ENCODE assay signal across 8 cellular contexts in genomic region chr5:152532714-152533113, GRCh38.
DNase-seq lines count a peak whose midpoint lies in the region; ATAC-seq and TF ChIP-seq lines count a peak whose summit lies in the region.

No MANE protein-coding gene starts in this region.

- no peak overlapping the region for H3K27ac ChIP-seq in 22Rv1
- no peak overlapping the region for H3K27ac ChIP-seq in iPS DF 6.9 (ENCODE audit: low read length)
- H3K27ac ChIP-seq in upper lobe of left lung, result no peak overlapping the region

- no CpG with 5 or more reads among the region's 2 CpGs for WGBS in iPS DF 6.9 (ENCODE audit: insufficient coverage, insufficient read length)
- 45 to 64% methylated on average over 2 of the region's 2 CpGs for WGBS in upper lobe of left lung, 2 donors

- no peaks in the 10 kb centered on the region for H3K9me3 Mint-ChIP-seq in WTC11

- TF ChIP-seq POLR2A in upper lobe of left lung (IDR thresholded peaks at IDR 0.05), result no peak

- H3K27ac Mint-ChIP-seq in WTC11, result no peak overlapping the region

- H3K4me1 Mint-ChIP-seq in WTC11, result peaks cover 36% of the 10 kb centered on the region

- H3K9me3 ChIP-seq in iPS DF 6.9 (ENCODE audit: control insufficient read depth, insufficient read depth, low read length), result no peaks in the 10 kb centered on the region
- H3K9me3 ChIP-seq in upper lobe of left lung, result no peaks in the 10 kb centered on the region

- no peaks in the 10 kb centered on the region for H3K36me3 Mint-ChIP-seq in WTC11

- TF ChIP-seq EP300 in upper lobe of left lung (IDR thresholded peaks at IDR 0.05), result no peak

- POLR2A ChIA-PET in WTC11 (lab: Charles Lee), result no interaction called here

- H3K27me3 Mint-ChIP-seq in WTC11 (ENCODE audit: low read depth), result no peaks in the 10 kb centered on the region

- no peak overlapping the region for H3K4me3 Mint-ChIP-seq in WTC11

- H3K4me3 ChIP-seq in GM06990 (replicated peaks; ENCODE audit: low read depth, low read length), result no peak overlapping the region
- no peak overlapping the region for H3K4me3 ChIP-seq in iPS DF 6.9 (ENCODE audit: low read length)
- H3K4me3 ChIP-seq in upper lobe of left lung, result no peak overlapping the region

- H3K27me3 ChIP-seq in GM06990 (replicated peaks; ENCODE audit: control insufficient read depth, insufficient read depth, low read length), result no peaks in the 10 kb centered on the region; the same call in 1 of the 2 replicates
- no peaks in the 10 kb centered on the region for H3K27me3 ChIP-seq in iPS DF 6.9 (ENCODE audit: control insufficient read depth, insufficient read depth, low read length)
- no peaks in the 10 kb centered on the region for H3K27me3 ChIP-seq in upper lobe of left lung

- peak; percentile 32 for ATAC-seq in WTC11
- peak in 1 of 2 donors; percentile 53 for ATAC-seq in upper lobe of left lung (ENCODE audit: low FRiP score in 2 of 2)
- ATAC-seq in GM18519 (IDR thresholded peaks at IDR 0.05; ENCODE audit: low FRiP score, unreplicated experiment), result no peak
- ATAC-seq in GM21529 (IDR thresholded peaks at IDR 0.05; ENCODE audit: unreplicated experiment), result no peak

- peak; percentile 58 for TF ChIP-seq CTCF in 22Rv1 (IDR thresholded peaks at IDR 0.05)
- peak; percentile 48 for TF ChIP-seq CTCF in GM06990 (IDR thresholded peaks at IDR 0.05; ENCODE audit: insufficient read depth, low read length, poor library complexity, severe bottlenecking)
- TF ChIP-seq CTCF in WTC11 (IDR thresholded peaks at IDR 0.05), result 0 out of 2 replicates have a peak, but pooled peaks have one; percentile 19
- peak; percentile 12 to 58 (median 29) for TF ChIP-seq CTCF in upper lobe of left lung (IDR thresholded peaks at IDR 0.05)

- CTCF ChIA-PET in WTC11 (lab: Charles Lee), result interaction anchor here (0.7 to 1.4 kb wide), 9 partner anchors 9 to 1432 kb away, joined by 3 to 18 read pairs (median 3); no protein-coding TSS in a partner anchor

- H3K4me1 ChIP-seq in iPS DF 6.9 (ENCODE audit: control insufficient read depth, insufficient read depth, low read length) (peaks cover 4% of the 10 kb centered on the region), upper lobe of left lung (peaks cover 0 to under 1% (median 0%) of the 10 kb centered on the region in 4 donors)

- DNase-seq in GM06990 (ENCODE audit: extremely low read depth, insufficient read length) (no peak), NCI-H128 (lab: John Stamatoyannopoulos, UW; ENCODE audit: unreplicated experiment) (peak; percentile 32), WTC11 (ENCODE audit: low spot score) (no peak), iPS DF 6.9 (ENCODE audit: low read depth, low spot score) (peak; percentile 29), upper lobe of left lung (no peak)

- H3K36me3 ChIP-seq in GM06990 (ENCODE audit: control insufficient read depth, insufficient read depth, low read length) (no peaks in the 10 kb centered on the region), iPS DF 6.9 (ENCODE audit: control insufficient read depth, insufficient read depth, low read length) (no peaks in the 10 kb centered on the region), upper lobe of left lung (no peaks in the 10 kb centered on the region)

TF ChIP-seq in WTC11, 78 proteins besides CTCF, POLR2A, EP300 and RAD21:
- TF ChIP-seq ZNF121 (CRISPR knock-in tag; IDR thresholded peaks at IDR 0.05) (no peak), ZNF219 (CRISPR knock-in tag; IDR thresholded peaks at IDR 0.05; ENCODE audit: borderline replicate concordance) (no peak), CDX4 (CRISPR knock-in tag; IDR thresholded peaks at IDR 0.05; ENCODE audit: borderline replicate concordance) (no peak), ZBTB43 (CRISPR knock-in tag; IDR thresholded peaks at IDR 0.05) (no peak)
- TF ChIP-seq, protein P1, sequence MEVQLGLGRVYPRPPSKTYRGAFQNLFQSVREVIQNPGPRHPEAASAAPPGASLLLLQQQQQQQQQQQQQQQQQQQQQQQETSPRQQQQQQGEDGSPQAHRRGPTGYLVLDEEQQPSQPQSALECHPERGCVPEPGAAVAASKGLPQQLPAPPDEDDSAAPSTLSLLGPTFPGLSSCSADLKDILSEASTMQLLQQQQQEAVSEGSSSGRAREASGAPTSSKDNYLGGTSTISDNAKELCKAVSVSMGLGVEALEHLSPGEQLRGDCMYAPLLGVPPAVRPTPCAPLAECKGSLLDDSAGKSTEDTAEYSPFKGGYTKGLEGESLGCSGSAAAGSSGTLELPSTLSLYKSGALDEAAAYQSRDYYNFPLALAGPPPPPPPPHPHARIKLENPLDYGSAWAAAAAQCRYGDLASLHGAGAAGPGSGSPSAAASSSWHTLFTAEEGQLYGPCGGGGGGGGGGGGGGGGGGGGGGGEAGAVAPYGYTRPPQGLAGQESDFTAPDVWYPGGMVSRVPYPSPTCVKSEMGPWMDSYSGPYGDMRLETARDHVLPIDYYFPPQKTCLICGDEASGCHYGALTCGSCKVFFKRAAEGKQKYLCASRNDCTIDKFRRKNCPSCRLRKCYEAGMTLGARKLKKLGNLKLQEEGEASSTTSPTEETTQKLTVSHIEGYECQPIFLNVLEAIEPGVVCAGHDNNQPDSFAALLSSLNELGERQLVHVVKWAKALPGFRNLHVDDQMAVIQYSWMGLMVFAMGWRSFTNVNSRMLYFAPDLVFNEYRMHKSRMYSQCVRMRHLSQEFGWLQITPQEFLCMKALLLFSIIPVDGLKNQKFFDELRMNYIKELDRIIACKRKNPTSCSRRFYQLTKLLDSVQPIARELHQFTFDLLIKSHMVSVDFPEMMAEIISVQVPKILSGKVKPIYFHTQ (CRISPR knock-in tag; IDR thresholded peaks at IDR 0.05), result no peak

Comparison
In these comparisons a context has a peak if more than half of its experiments do, and no peak if none do; other contexts are left out.
1. DNase-seq: peak in NCI-H128 (single experiment) and iPS DF 6.9 (single experiment); none in GM06990 (single experiment), WTC11 (single experiment) and upper lobe of left lung (0 of 2).
2. Peak in every context shown above with its lines, with median percentiles within 50 percentile points of each other: CTCF ChIP-seq.